Comparison of ENCODE assay signal across 1 cellular context in genomic region chr14:90601521-90601920, GRCh38.
TF ChIP-seq lines count a peak whose summit lies in the region.

No MANE protein-coding gene starts in this region.

TF ChIP-seq in GM23338, 12 proteins besides CTCF, POLR2A, EP300 and RAD21 (continued from another document):
- TF ChIP-seq, protein P1, sequence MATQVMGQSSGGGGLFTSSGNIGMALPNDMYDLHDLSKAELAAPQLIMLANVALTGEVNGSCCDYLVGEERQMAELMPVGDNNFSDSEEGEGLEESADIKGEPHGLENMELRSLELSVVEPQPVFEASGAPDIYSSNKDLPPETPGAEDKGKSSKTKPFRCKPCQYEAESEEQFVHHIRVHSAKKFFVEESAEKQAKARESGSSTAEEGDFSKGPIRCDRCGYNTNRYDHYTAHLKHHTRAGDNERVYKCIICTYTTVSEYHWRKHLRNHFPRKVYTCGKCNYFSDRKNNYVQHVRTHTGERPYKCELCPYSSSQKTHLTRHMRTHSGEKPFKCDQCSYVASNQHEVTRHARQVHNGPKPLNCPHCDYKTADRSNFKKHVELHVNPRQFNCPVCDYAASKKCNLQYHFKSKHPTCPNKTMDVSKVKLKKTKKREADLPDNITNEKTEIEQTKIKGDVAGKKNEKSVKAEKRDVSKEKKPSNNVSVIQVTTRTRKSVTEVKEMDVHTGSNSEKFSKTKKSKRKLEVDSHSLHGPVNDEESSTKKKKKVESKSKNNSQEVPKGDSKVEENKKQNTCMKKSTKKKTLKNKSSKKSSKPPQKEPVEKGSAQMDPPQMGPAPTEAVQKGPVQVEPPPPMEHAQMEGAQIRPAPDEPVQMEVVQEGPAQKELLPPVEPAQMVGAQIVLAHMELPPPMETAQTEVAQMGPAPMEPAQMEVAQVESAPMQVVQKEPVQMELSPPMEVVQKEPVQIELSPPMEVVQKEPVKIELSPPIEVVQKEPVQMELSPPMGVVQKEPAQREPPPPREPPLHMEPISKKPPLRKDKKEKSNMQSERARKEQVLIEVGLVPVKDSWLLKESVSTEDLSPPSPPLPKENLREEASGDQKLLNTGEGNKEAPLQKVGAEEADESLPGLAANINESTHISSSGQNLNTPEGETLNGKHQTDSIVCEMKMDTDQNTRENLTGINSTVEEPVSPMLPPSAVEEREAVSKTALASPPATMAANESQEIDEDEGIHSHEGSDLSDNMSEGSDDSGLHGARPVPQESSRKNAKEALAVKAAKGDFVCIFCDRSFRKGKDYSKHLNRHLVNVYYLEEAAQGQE (IDR thresholded peaks at IDR 0.05; ENCODE audit: unreplicated experiment) = no peak
- TF ChIP-seq NANOG (IDR thresholded peaks at IDR 0.05; ENCODE audit: borderline replicate concordance) = no peak
- TF ChIP-seq EZH2 (IDR thresholded peaks at IDR 0.05; ENCODE audit: low read depth, unreplicated experiment) = no peak
- no peak for TF ChIP-seq JUNB (IDR thresholded peaks at IDR 0.05; ENCODE audit: unreplicated experiment)
- no peak for TF ChIP-seq POLR2AphosphoS5 (IDR thresholded peaks at IDR 0.05; ENCODE audit: low read depth)
- no peak for TF ChIP-seq STAT1 (IDR thresholded peaks at IDR 0.05; ENCODE audit: unreplicated experiment)
- TF ChIP-seq ZNF331 (CRISPR knock-in tag; IDR thresholded peaks at IDR 0.05; ENCODE audit: low read depth) = no peak
